Comparison of ENCODE assay signal across 8 cellular contexts in genomic region chr10:43137701-43137970, GRCh38. TPM values are rescaled to one million over a fixed set of nuclear protein-coding genes. Genes with fewer than 3 reads are reported as not detected.
DNase-seq lines count a peak whose midpoint lies in the region; ATAC-seq and TF ChIP-seq lines count a peak whose summit lies in the region.

No MANE protein-coding gene starts in this region.

- peaks cover 12% of the 10 kb centered on the region for H3K36me3 Mint-ChIP-seq in HFFc6 (ENCODE audit: low read depth)

- H3K9me3 ChIP-seq in right cardiac atrium (ENCODE audit: control insufficient read depth, low read length), result no peaks in the 10 kb centered on the region

- no peaks in the 10 kb centered on the region for H3K9me3 Mint-ChIP-seq in HFFc6

- ATAC-seq in right cardiac atrium, result peak; percentile 73 to 88

- H3K4me3 Mint-ChIP-seq in HFFc6, result peak overlapping the region; percentile 96

- peak overlapping the region; percentile 71 for H3K27ac ChIP-seq in right cardiac atrium (ENCODE audit: low read length)

- peaks cover 14% of the 10 kb centered on the region for H3K27me3 Mint-ChIP-seq in HFFc6 (ENCODE audit: insufficient read depth)

- no peak; the same call in 1 of the 2 replicates for TF ChIP-seq CTCF in HFFc6 (IDR thresholded peaks at IDR 0.05)

- H3K4me1 Mint-ChIP-seq in HFFc6 (ENCODE audit: low read depth), result peaks cover 45% of the 10 kb centered on the region

- WGBS in right cardiac atrium, result under 1% methylated on average over 28 of the region's 28 CpGs

- H3K27ac Mint-ChIP-seq in HFFc6, result peak overlapping the region; percentile 99

- H3K4me3 ChIP-seq in GM08714 (ENCODE audit: low read length) (peak overlapping the region; percentile 75), right cardiac atrium (ENCODE audit: low read length) (peak overlapping the region; percentile 98)

- peak; percentile 56 for DNase-seq in HFFc6
- DNase-seq in NCI-H460 (ENCODE audit: extremely low read depth, low read depth), result peak; percentile 11
- DNase-seq in anterior cingulate cortex (lab: John Stamatoyannopoulos, UW), result peak in 48 of 58 donors; percentile 32 to 79 (median 56)
- DNase-seq in right cardiac atrium, result peak; percentile 67 to 82 (median 81)
- DNase-seq in pons (ENCODE audit: low spot score), result peak; percentile 53
- DNase-seq in 8988T, result no peak
- DNase-seq in NCI-H2107 treated with DMSO at 0.1 percent for 48 hours (lab: John Stamatoyannopoulos, UW; ENCODE audit: unreplicated experiment), result no peak

- no peaks in the 10 kb centered on the region for H3K27me3 ChIP-seq in right cardiac atrium (ENCODE audit: control insufficient read depth, insufficient read depth)

- intact Hi-C loops in right cardiac atrium (cut with DNase I), result loop anchor here in 1 of 4 donors (10.0 kb wide), 1 partner anchor 47 kb away; no protein-coding TSS in a partner anchor

- no peaks in the 10 kb centered on the region for H3K4me1 ChIP-seq in right cardiac atrium (ENCODE audit: control insufficient read depth, insufficient read depth, low read length)

RNA-seq across cellular contexts. Expression of gene CSGALNACT2, which starts 0.6 kb away (rescaled TPM):
- total RNA-seq in HFFc6 (2021; fragmentation: NEBNext Ultra II Directional; extraction: Animal tissue kit (Norgen Biotek cat#: 25700)), result 10 to 100 TPM; 18.0 to 20.8 (median 18.6) TPM
- 10.9 and 18.1 TPM in 2 replicates for total RNA-seq in NCI-H460 (2014; rRNA removed; shearing (Covaris generic))
- 8.8 and 9.6 TPM in 2 replicates for polyA plus RNA-seq in NCI-H460 (2014; cell fraction: nucleus; rRNA removed)
- total RNA-seq in right cardiac atrium, result 10 to 100 TPM in 3 of 4 donors, 1 to 10 TPM in 1; 10.0 to 17.2 (median 10.9) TPM
- 5.1 TPM for polyA plus RNA-seq in right cardiac atrium

Comparison
In these comparisons a context has a peak if more than half of its experiments do, and no peak if none do; other contexts are left out.
1. DNase-seq: peak in HFFc6 (single experiment), NCI-H460 (single experiment), anterior cingulate cortex (48 of 58), right cardiac atrium (3 of 3) and pons (single experiment); none in 8988T (single experiment) and NCI-H2107 treated with DMSO at 0.1 percent for 48 hours (single experiment).